Comparison of ENCODE assay signal across 16 cellular contexts in the genomic region with DNA sequence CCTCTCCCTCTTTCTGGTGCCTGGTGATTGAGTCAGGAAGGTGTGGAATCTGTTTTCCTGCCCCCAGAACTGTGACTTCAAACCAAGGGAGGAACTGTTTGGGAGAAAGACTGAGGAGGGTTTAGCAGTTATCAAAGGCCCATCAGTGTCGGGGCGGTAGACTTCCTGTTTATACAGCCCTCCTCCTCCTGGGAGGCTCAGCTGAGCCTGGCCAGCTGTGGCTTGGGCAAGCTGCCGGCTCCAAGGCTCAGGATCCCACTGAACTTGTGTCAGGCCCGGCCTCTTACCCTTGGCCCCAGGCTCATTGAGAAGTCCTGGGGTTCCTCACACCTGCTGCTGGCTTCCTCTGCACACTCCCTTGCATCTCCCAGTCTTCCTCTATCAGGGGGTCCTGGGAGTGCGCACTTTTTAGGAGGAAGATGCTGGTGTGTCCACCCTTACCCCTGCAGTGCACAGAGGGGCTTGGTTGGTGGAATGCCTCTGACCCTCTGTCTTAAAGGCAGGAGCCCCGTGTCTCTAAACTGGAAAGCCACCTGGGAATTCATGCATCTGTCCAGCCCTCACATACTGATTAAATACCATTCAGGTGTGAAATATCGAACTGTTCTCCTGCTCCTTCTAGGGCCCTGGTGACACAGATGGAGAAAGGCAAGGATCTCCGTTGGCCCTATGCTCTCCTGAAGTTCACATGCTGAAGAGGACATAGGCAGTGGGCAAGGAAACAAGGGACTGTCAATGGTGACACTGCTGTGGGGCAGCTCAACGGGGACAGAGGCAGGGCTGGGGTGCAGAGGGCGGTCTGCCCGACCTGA. TPM values are rescaled to one million over a fixed set of nuclear protein-coding genes. Genes with fewer than 3 reads are reported as not detected.
DNase-seq lines count a peak whose midpoint lies in the region; ATAC-seq and TF ChIP-seq lines count a peak whose summit lies in the region.
"Had no signal": no experiment of that assay in that cellular context is flagged by ENCODE, and none has a peak within 500 bp of the region (broad histone marks: within the 10 kb centered on the region; RNA-seq: fewer than 3 reads in every experiment).

No MANE protein-coding gene starts in this region.

- CTCF ChIA-PET in AG04450 (lab: Charles Lee): interaction anchor here (1.4 kb wide), 2 partner anchors 11 to 41 kb away, joined by 3 to 5 read pairs; no protein-coding TSS in a partner anchor

- TF ChIP-seq POLR2A in NB4 (IDR thresholded peaks at IDR 0.05; ENCODE audit: extremely low read depth, insufficient read length): no peak

- ATAC-seq in Right ventricle myocardium superior (ENCODE audit: poor library complexity): peak; percentile 94
- no peak for ATAC-seq in HG03280 (IDR thresholded peaks at IDR 0.05; ENCODE audit: unreplicated experiment)
- no peak for ATAC-seq in HG02884 (IDR thresholded peaks at IDR 0.05; ENCODE audit: unreplicated experiment)
- ATAC-seq: activated T-cell treated with anti-CD3 and anti-CD28 coated beads, Interleukin-2, amount 50 U/mL, for 72 hours; foreskin keratinocyte had no signal

- H3K4me3 Mint-ChIP-seq in neural crest cell: no peak overlapping the region
- H3K4me3 Mint-ChIP-seq: activated T-cell treated with anti-CD3 and anti-CD28 coated beads, Interleukin-2, amount 50 U/mL, for 72 hours; central memory CD8-positive, alpha-beta T cell had no signal

- no peak for TF ChIP-seq CTCF in AG04450 (IDR thresholded peaks at IDR 0.05; ENCODE audit: low read depth, low read length)
- TF ChIP-seq CTCF in NB4 (IDR thresholded peaks at IDR 0.05; ENCODE audit: low read depth, low read length): no peak
- no peak for TF ChIP-seq CTCF in neural crest cell (conservative IDR thresholded peaks at IDR 0.05)

- H3K27me3 ChIP-seq in AG04450 (ENCODE audit: control insufficient read depth, insufficient read depth, low read length): peaks cover 5% of the 10 kb centered on the region
- H3K27me3 ChIP-seq: foreskin keratinocyte had no signal

- no peaks in the 10 kb centered on the region for H3K36me3 Mint-ChIP-seq in neural crest cell (ENCODE audit: low read depth)

- DNase-seq in AG04450 (ENCODE audit: low read depth, low spot score): peak; percentile 62
- peak; percentile 45 for DNase-seq in NB4 (ENCODE audit: low read depth)
- peak; percentile 85 for DNase-seq in Right ventricle myocardium superior
- no peak for DNase-seq in neural crest cell (ENCODE audit: low read depth, low spot score)
- DNase-seq in NCI-H446 (lab: John Stamatoyannopoulos, UW): no peak
- DNase-seq in activated naive CD4-positive, alpha-beta T cell (lab: John Stamatoyannopoulos, UW): no peak
- DNase-seq: ACHN; activated T-cell treated with anti-CD3 and anti-CD28 coated beads, Interleukin-2, amount 50 U/mL, for 72 hours; foreskin keratinocyte; midbrain; NCI-H345; RPMI8226 had no signal

- H3K27me3 Mint-ChIP-seq in neural crest cell (ENCODE audit: low read depth): no peaks in the 10 kb centered on the region

- peaks cover 3% of the 10 kb centered on the region for H3K9me3 Mint-ChIP-seq in neural crest cell
- H3K9me3 Mint-ChIP-seq: activated T-cell treated with anti-CD3 and anti-CD28 coated beads, Interleukin-2, amount 50 U/mL, for 72 hours; central memory CD8-positive, alpha-beta T cell had no signal

- H3K4me3 ChIP-seq in AG04450 (ENCODE audit: low read depth, low read length): no peak overlapping the region
- H3K4me3 ChIP-seq in NB4 (ENCODE audit: low read depth, low read length): no peak overlapping the region

- H3K27ac Mint-ChIP-seq in neural crest cell (ENCODE audit: unreplicated experiment): peak overlapping the region; percentile 89
- H3K27ac Mint-ChIP-seq: activated T-cell treated with anti-CD3 and anti-CD28 coated beads, Interleukin-2, amount 50 U/mL, for 72 hours had no signal

- no peaks in the 10 kb centered on the region; the same call in 1 of the 2 replicates for H3K9me3 ChIP-seq in AG04450 (ENCODE audit: control insufficient read depth, insufficient read depth, low read length)

- POLR2A ChIA-PET in AG04450 (lab: Yijun Ruan, JAX): interaction anchor here (0.6 kb wide), 1 partner anchor 59 kb away, joined by 3 read pairs; no protein-coding TSS in a partner anchor

- H3K4me1 Mint-ChIP-seq in neural crest cell: peaks cover 11% of the 10 kb centered on the region

- H3K27ac ChIP-seq in AG04450 (ENCODE audit: low read depth, low read length): peak overlapping the region; percentile 80
- H3K27ac ChIP-seq: foreskin keratinocyte had no signal

- intact Hi-C loops in Right ventricle myocardium superior (cut with DNase I): no loop called here

RNA-seq across cellular contexts. Expression of a gene that starts 32.4 kb away (rescaled TPM):
- polyA plus RNA-seq in AG04450 (2011; rRNA removed): 80.5 and 93.4 TPM in 2 replicates
- 37.4 and 39.3 TPM in 2 replicates for polyA minus RNA-seq in AG04450 (2011; rRNA and poly(A)+ RNA removed)
- 117 TPM for total RNA-seq in Right ventricle myocardium superior
- total RNA-seq in neural crest cell: 3.6 and 4.0 TPM in 2 replicates
- total RNA-seq: activated T-cell treated with anti-CD3 and anti-CD28 coated beads, Interleukin-2, amount 50 U/mL, for 72 hours; foreskin keratinocyte; G401 had no signal
- polyA plus RNA-seq: foreskin keratinocyte had no signal

Comparison
In these comparisons a context has a peak if more than half of its experiments do, and no peak if none do; other contexts are left out.
1. DNase-seq: peak in AG04450 (single experiment), NB4 (single experiment) and Right ventricle myocardium superior (single experiment); none in neural crest cell (single experiment), NCI-H446 (0 of 2) and activated naive CD4-positive, alpha-beta T cell (0 of 4).
2. RNA of a gene that starts 32.4 kb away (total RNA-seq): 117 TPM in Right ventricle myocardium superior (single experiment); 3.6 to 4.0 TPM in neural crest cell; every median in the first group is over 10 times any median in the second.